ENCODE assay signal across 2 cellular contexts in genomic region chr12:120357104-120357503, GRCh38.
A peak's percentile ranks its signal among the peaks of the same experiment; 100 is the strongest.
TF ChIP-seq lines count a peak whose summit lies in the region.

No MANE protein-coding gene starts in this region.

TF ChIP-seq in A549, 52 proteins besides CTCF, POLR2A, EP300 and RAD21:
- no peak for TF ChIP-seq ZFP36 (IDR thresholded peaks at IDR 0.05; ENCODE audit: borderline replicate concordance, partially characterized antibody)
- TF ChIP-seq RARB (CRISPR knock-in tag; IDR thresholded peaks at IDR 0.05): no peak
- TF ChIP-seq MAFK (IDR thresholded peaks at IDR 0.05; ENCODE audit: partially characterized antibody): no peak
- TF ChIP-seq, protein P1, sequence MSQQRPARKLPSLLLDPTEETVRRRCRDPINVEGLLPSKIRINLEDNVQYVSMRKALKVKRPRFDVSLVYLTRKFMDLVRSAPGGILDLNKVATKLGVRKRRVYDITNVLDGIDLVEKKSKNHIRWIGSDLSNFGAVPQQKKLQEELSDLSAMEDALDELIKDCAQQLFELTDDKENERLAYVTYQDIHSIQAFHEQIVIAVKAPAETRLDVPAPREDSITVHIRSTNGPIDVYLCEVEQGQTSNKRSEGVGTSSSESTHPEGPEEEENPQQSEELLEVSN (IDR thresholded peaks at IDR 0.05; ENCODE audit: borderline replicate concordance, low read depth): no peak
- no peak for TF ChIP-seq MYC (IDR thresholded peaks at IDR 0.05; ENCODE audit: borderline replicate concordance, low read length)
- TF ChIP-seq PHF8 (IDR thresholded peaks at IDR 0.05; ENCODE audit: borderline replicate concordance, low read depth): no peak
- TF ChIP-seq NFE2L2 (conservative IDR thresholded peaks at IDR 0.05; ENCODE audit: low read length): no peak
- TF ChIP-seq ZSCAN20 (CRISPR knock-in tag; IDR thresholded peaks at IDR 0.05): no peak
- TF ChIP-seq CBX8 (IDR thresholded peaks at IDR 0.05): no peak
- no peak for TF ChIP-seq FOXS1 (CRISPR knock-in tag; IDR thresholded peaks at IDR 0.05)
- no peak for TF ChIP-seq POLR2AphosphoS2 (conservative IDR thresholded peaks at IDR 0.05; ENCODE audit: low read length)
- TF ChIP-seq RNF2 (IDR thresholded peaks at IDR 0.05; ENCODE audit: borderline replicate concordance, low read depth): no peak

TF ChIP-seq in K562, 482 proteins besides CTCF, POLR2A, EP300 and RAD21:
- TF ChIP-seq, protein P2, sequence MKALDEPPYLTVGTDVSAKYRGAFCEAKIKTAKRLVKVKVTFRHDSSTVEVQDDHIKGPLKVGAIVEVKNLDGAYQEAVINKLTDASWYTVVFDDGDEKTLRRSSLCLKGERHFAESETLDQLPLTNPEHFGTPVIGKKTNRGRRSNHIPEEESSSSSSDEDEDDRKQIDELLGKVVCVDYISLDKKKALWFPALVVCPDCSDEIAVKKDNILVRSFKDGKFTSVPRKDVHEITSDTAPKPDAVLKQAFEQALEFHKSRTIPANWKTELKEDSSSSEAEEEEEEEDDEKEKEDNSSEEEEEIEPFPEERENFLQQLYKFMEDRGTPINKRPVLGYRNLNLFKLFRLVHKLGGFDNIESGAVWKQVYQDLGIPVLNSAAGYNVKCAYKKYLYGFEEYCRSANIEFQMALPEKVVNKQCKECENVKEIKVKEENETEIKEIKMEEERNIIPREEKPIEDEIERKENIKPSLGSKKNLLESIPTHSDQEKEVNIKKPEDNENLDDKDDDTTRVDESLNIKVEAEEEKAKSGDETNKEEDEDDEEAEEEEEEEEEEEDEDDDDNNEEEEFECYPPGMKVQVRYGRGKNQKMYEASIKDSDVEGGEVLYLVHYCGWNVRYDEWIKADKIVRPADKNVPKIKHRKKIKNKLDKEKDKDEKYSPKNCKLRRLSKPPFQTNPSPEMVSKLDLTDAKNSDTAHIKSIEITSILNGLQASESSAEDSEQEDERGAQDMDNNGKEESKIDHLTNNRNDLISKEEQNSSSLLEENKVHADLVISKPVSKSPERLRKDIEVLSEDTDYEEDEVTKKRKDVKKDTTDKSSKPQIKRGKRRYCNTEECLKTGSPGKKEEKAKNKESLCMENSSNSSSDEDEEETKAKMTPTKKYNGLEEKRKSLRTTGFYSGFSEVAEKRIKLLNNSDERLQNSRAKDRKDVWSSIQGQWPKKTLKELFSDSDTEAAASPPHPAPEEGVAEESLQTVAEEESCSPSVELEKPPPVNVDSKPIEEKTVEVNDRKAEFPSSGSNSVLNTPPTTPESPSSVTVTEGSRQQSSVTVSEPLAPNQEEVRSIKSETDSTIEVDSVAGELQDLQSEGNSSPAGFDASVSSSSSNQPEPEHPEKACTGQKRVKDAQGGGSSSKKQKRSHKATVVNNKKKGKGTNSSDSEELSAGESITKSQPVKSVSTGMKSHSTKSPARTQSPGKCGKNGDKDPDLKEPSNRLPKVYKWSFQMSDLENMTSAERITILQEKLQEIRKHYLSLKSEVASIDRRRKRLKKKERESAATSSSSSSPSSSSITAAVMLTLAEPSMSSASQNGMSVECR (CRISPR knock-in tag; IDR thresholded peaks at IDR 0.05): 0 out of 2 replicates have a peak, but pooled peaks have one; percentile 7
- TF ChIP-seq NRF1 (conservative IDR thresholded peaks at IDR 0.05 in 1 of 2, IDR thresholded peaks at IDR 0.05 in 1 of 2): 0 out of 4 replicates have a peak, but pooled peaks of 1 of the 2 experiments have one; percentile 5
- 0 out of 2 replicates have a peak, but pooled peaks have one; percentile 29 for TF ChIP-seq GTF2E2 (tag; IDR thresholded peaks at IDR 0.05)
- no peak for TF ChIP-seq MED1 (CRISPR knock-in tag; IDR thresholded peaks at IDR 0.05; ENCODE audit: borderline replicate concordance)
- TF ChIP-seq DIDO1 (tag; IDR thresholded peaks at IDR 0.05; ENCODE audit: low read depth): no peak
- no peak for TF ChIP-seq ZNF224 (CRISPR knock-in tag; IDR thresholded peaks at IDR 0.05)
- TF ChIP-seq RBM25 (IDR thresholded peaks at IDR 0.05; ENCODE audit: low read depth, low read length, severe bottlenecking): peak; percentile 77
